In the genomic region with DNA sequence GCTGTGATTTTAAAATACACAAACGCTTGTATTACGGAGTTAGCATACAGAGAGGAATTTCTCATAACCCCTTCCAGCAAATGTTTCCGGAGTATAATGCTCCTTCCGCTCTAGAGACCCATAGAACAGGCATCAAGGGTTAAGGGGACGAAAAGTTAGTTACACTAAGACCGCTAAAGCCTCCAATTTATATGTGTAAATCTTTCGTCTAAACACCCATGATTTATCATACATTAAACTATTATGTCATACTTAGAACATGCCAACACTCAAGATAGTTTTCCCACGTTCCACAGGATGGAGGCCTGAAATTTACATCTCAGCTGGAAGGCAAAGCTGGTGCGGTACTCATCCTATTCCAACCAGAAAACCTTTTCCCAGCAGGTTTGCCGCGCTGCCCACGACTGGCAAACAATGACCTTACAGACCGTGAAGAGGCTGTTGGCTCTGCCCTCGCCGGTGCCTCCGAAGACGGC, we compare ENCODE assay signal across 8 cellular contexts. TPM values are rescaled to one million over a fixed set of nuclear protein-coding genes. Genes with fewer than 3 reads are reported as not detected.
DNase-seq lines count a peak whose midpoint lies in the region; ATAC-seq and TF ChIP-seq lines count a peak whose summit lies in the region.

No MANE protein-coding gene starts in this region.

- no peak for TF ChIP-seq CTCF in DOHH2 (IDR thresholded peaks at IDR 0.05; ENCODE audit: low read depth, low read length, poor library complexity, severe bottlenecking)
- no peak for TF ChIP-seq CTCF in neural crest cell (conservative IDR thresholded peaks at IDR 0.05)

- peak overlapping the region; percentile 99 for H3K4me3 ChIP-seq in DOHH2 (ENCODE audit: low read length)

- peak overlapping the region; percentile 97 for H3K4me2 ChIP-seq in DOHH2 (ENCODE audit: low read length)

- peaks cover 49% of the 10 kb centered on the region for H3K4me1 Mint-ChIP-seq in T-helper 2 cell treated with Interferon-gamma antibody and Interleukin-4, amounts not matched to agents 5 μg/mL and 100 μg/mL, for 36 hours (ENCODE audit: low read depth)
- H3K4me1 Mint-ChIP-seq in neural crest cell: peaks cover 53% of the 10 kb centered on the region

- peak overlapping the region; percentile 73 for H3K27ac ChIP-seq in DOHH2 (ENCODE audit: low read depth, low read length)

- H3K4me1 ChIP-seq in DOHH2 (ENCODE audit: control insufficient read depth, low read length): peaks cover 28% of the 10 kb centered on the region

- ATAC-seq in GM21423 (IDR thresholded peaks at IDR 0.05; ENCODE audit: unreplicated experiment): peak; percentile 17
- ATAC-seq in activated CD4-positive, CD25-positive, alpha-beta regulatory T cell treated with anti-CD3 and anti-CD28 coated beads, Interleukin-2, amount 50 U/mL, for 24 hours: no peak

- peak overlapping the region; percentile 87 for H3K27ac Mint-ChIP-seq in T-helper 2 cell treated with Interferon-gamma antibody and Interleukin-4, amounts not matched to agents 5 μg/mL and 100 μg/mL, for 36 hours
- peak overlapping the region; percentile 98 for H3K27ac Mint-ChIP-seq in neural crest cell (ENCODE audit: unreplicated experiment)

- peaks cover 83% of the 10 kb centered on the region for H3K36me3 ChIP-seq in DOHH2 (ENCODE audit: control insufficient read depth, low read length)

- no peaks in the 10 kb centered on the region for H3K9me2 ChIP-seq in DOHH2 (replicated peaks; ENCODE audit: control insufficient read depth, low read length)

- H3K9me3 ChIP-seq in DOHH2 (ENCODE audit: control insufficient read depth, insufficient read depth, low read length): no peaks in the 10 kb centered on the region

- H3K4me3 Mint-ChIP-seq in T-helper 2 cell treated with Interferon-gamma antibody and Interleukin-4, amounts not matched to agents 5 μg/mL and 100 μg/mL, for 36 hours: peak overlapping the region; percentile 81
- H3K4me3 Mint-ChIP-seq in neural crest cell: peak overlapping the region; percentile 99

- H4K20me1 ChIP-seq in DOHH2 (ENCODE audit: control insufficient read depth, insufficient read depth, low read depth, low read length): no peaks in the 10 kb centered on the region

- peaks cover 96% of the 10 kb centered on the region for H3K79me2 ChIP-seq in DOHH2 (ENCODE audit: control insufficient read depth, low read length)

- no peaks in the 10 kb centered on the region for H3K27me3 ChIP-seq in DOHH2 (ENCODE audit: control insufficient read depth, low read length)

- no peaks in the 10 kb centered on the region for H3K27me3 Mint-ChIP-seq in T-helper 2 cell treated with Interferon-gamma antibody and Interleukin-4, amounts not matched to agents 5 μg/mL and 100 μg/mL, for 36 hours (ENCODE audit: low read depth)
- H3K27me3 Mint-ChIP-seq in neural crest cell (ENCODE audit: low read depth): no peaks in the 10 kb centered on the region

- no peaks in the 10 kb centered on the region for H3K9me3 Mint-ChIP-seq in T-helper 2 cell treated with Interferon-gamma antibody and Interleukin-4, amounts not matched to agents 5 μg/mL and 100 μg/mL, for 36 hours
- no peaks in the 10 kb centered on the region for H3K9me3 Mint-ChIP-seq in neural crest cell

- H3F3A ChIP-seq in DOHH2 (ENCODE audit: control insufficient read depth, insufficient read depth): no peaks in the 10 kb centered on the region

- peaks cover 47% of the 10 kb centered on the region for H3K36me3 Mint-ChIP-seq in T-helper 2 cell treated with Interferon-gamma antibody and Interleukin-4, amounts not matched to agents 5 μg/mL and 100 μg/mL, for 36 hours (ENCODE audit: low read depth)
- H3K36me3 Mint-ChIP-seq in neural crest cell (ENCODE audit: low read depth): peaks cover 21% of the 10 kb centered on the region

- DNase-seq in HPDE6-E6E7 (ENCODE audit: extremely low spot score) (peak; percentile 5), fibroblast of gingiva (ENCODE audit: low read depth) (peak; percentile 40), neural crest cell (ENCODE audit: low read depth, low spot score) (no peak)
- DNase-seq in T-helper 2 cell treated with Interferon-gamma antibody and Interleukin-4, amounts not matched to agents 5 μg/mL and 100 μg/mL, for 36 hours (ENCODE audit: low spot score): no peak
- no peak for DNase-seq in activated CD4-positive, alpha-beta T cell treated with anti-CD3 and anti-CD28 coated beads, Interleukin-2, amount 50 U/mL, for 48 hours

RNA-seq across cellular contexts. Expression of a gene that starts 0.7 kb away (rescaled TPM):
- total RNA-seq in neural crest cell: 62.8 and 68.0 TPM in 2 replicates

RNA-seq across cellular contexts. Expression of a gene that starts 0.8 kb away (rescaled TPM):
- total RNA-seq in neural crest cell: 58.4 and 72.7 TPM in 2 replicates

RNA-seq across cellular contexts. Expression of a gene that starts 20.9 kb away (rescaled TPM):
- 21.1 and 24.1 TPM in 2 replicates for total RNA-seq in neural crest cell

Comparison
In these comparisons a context has a peak if more than half of its experiments do, and no peak if none do; other contexts are left out.
1. DNase-seq: peak in HPDE6-E6E7 (single experiment) and fibroblast of gingiva (single experiment); none in T-helper 2 cell treated with Interferon-gamma antibody and Interleukin-4, amounts not matched to agents 5 μg/mL and 100 μg/mL, for 36 hours (single experiment), neural crest cell (single experiment) and activated CD4-positive, alpha-beta T cell treated with anti-CD3 and anti-CD28 coated beads, Interleukin-2, amount 50 U/mL, for 48 hours (0 of 2).